9 cellular contexts compared by ENCODE assay signal in genomic region chr10:48670978-48671913, GRCh38. TPM values are rescaled to one million over a fixed set of nuclear protein-coding genes. Genes with fewer than 3 reads are reported as not detected.
A peak's percentile ranks its signal among the peaks of the same experiment; 100 is the strongest.
DNase-seq lines count a peak whose midpoint lies in the region; ATAC-seq, FAIRE-seq and TF ChIP-seq lines count a peak whose summit lies in the region.
"Had no signal": no experiment of that assay in that cellular context is flagged by ENCODE, and none has a peak within 500 bp of the region (broad histone marks: within the 10 kb centered on the region; RNA-seq: fewer than 3 reads in every experiment).

No MANE protein-coding gene starts in this region.

- H3K27ac ChIP-seq in BLaER1 (peak overlapping the region; percentile 85), gastroesophageal sphincter (no peak overlapping the region)

- intact Hi-C loops in dendritic cell treated with granulocyte-macrophage colony-stimulating factor and Interleukin-4, amounts not matched to agents 40 ng/mL and 50 ng/mL, for 4 days (cut with micrococcal nuclease), result no loop called here

- H3K4me1 Mint-ChIP-seq in dendritic cell treated with granulocyte-macrophage colony-stimulating factor and Interleukin-4, amounts not matched to agents 40 ng/mL and 50 ng/mL, for 4 days (ENCODE audit: low read depth), result peaks cover 21% of the 10 kb centered on the region

- no peak for TF ChIP-seq CTCF in gastroesophageal sphincter (IDR thresholded peaks at IDR 0.05)

- H3K4me3 ChIP-seq in BLaER1 (peak overlapping the region; percentile 55), gastroesophageal sphincter (no peak overlapping the region)

- DNase-seq in GM19239 (ENCODE audit: insufficient read length, low spot score), result no peak
- no peak for DNase-seq in AG20443 (ENCODE audit: low spot score)
- DNase-seq in stimulated activated CD4-positive, alpha-beta T cell treated with anti-CD3 and anti-CD28 coated beads, Interleukin-4, amount 100 ng/mL, for 1 hour, result no peak
- DNase-seq in NCI-H2029 treated with DMSO at 0.1 percent for 48 hours (lab: John Stamatoyannopoulos, UW), result no peak
- DNase-seq: OCI-M1 had no signal

- H3K9me3 ChIP-seq in BLaER1 (peaks cover 1% of the 10 kb centered on the region; the same call in 1 of the 2 replicates), gastroesophageal sphincter (no peaks in the 10 kb centered on the region)

- H3K9ac ChIP-seq in BLaER1, result peak overlapping the region; percentile 69

- no peaks in the 10 kb centered on the region for H4K20me1 ChIP-seq in BLaER1

- H3K4me1 ChIP-seq in BLaER1 (peaks cover 67% of the 10 kb centered on the region), gastroesophageal sphincter (no peaks in the 10 kb centered on the region)

- no peak for TF ChIP-seq EP300 in gastroesophageal sphincter (IDR thresholded peaks at IDR 0.05)

- no peaks in the 10 kb centered on the region for H3K36me3 Mint-ChIP-seq in dendritic cell treated with granulocyte-macrophage colony-stimulating factor and Interleukin-4, amounts not matched to agents 40 ng/mL and 50 ng/mL, for 4 days (ENCODE audit: low read depth)

- peak overlapping the region; percentile 90 for H3K4me2 ChIP-seq in BLaER1

- peak; percentile 53 for ATAC-seq in HG03064 (IDR thresholded peaks at IDR 0.05; ENCODE audit: low read depth, unreplicated experiment)
- ATAC-seq in gastroesophageal sphincter, result no peak

- H3K36me3 ChIP-seq in BLaER1 (no peaks in the 10 kb centered on the region), gastroesophageal sphincter (no peaks in the 10 kb centered on the region)

- no peak overlapping the region for H3K4me3 Mint-ChIP-seq in dendritic cell treated with granulocyte-macrophage colony-stimulating factor and Interleukin-4, amounts not matched to agents 40 ng/mL and 50 ng/mL, for 4 days

- peak overlapping the region; percentile 21 for H3K27ac Mint-ChIP-seq in dendritic cell treated with granulocyte-macrophage colony-stimulating factor and Interleukin-4, amounts not matched to agents 40 ng/mL and 50 ng/mL, for 4 days

- FAIRE-seq in GM19239 (lab: Jason Lieb, UNC), result peak; percentile 97

- no peaks in the 10 kb centered on the region for H3K9me3 Mint-ChIP-seq in dendritic cell treated with granulocyte-macrophage colony-stimulating factor and Interleukin-4, amounts not matched to agents 40 ng/mL and 50 ng/mL, for 4 days

- WGBS in gastroesophageal sphincter (ENCODE audit: low coverage in 1 of 2), 2 donors, result 66% methylated on average over 8 of the region's 28 CpGs; no CpG with 5 or more reads in 1 of the 2 donors

- H3K27me3 Mint-ChIP-seq in dendritic cell treated with granulocyte-macrophage colony-stimulating factor and Interleukin-4, amounts not matched to agents 40 ng/mL and 50 ng/mL, for 4 days, result no peaks in the 10 kb centered on the region

- H3K27me3 ChIP-seq in BLaER1, result no peaks in the 10 kb centered on the region
- peaks cover 20% of the 10 kb centered on the region for H3K27me3 ChIP-seq in gastroesophageal sphincter

- TF ChIP-seq POLR2A in gastroesophageal sphincter (IDR thresholded peaks at IDR 0.05), result no peak

RNA-seq across cellular contexts. Expression of gene WDFY4, which starts 13.4 kb away (rescaled TPM):
- 1 to 10 TPM; 1.6 to 5.1 (median 3.0) TPM for total RNA-seq in gastroesophageal sphincter
